In the genomic region with DNA sequence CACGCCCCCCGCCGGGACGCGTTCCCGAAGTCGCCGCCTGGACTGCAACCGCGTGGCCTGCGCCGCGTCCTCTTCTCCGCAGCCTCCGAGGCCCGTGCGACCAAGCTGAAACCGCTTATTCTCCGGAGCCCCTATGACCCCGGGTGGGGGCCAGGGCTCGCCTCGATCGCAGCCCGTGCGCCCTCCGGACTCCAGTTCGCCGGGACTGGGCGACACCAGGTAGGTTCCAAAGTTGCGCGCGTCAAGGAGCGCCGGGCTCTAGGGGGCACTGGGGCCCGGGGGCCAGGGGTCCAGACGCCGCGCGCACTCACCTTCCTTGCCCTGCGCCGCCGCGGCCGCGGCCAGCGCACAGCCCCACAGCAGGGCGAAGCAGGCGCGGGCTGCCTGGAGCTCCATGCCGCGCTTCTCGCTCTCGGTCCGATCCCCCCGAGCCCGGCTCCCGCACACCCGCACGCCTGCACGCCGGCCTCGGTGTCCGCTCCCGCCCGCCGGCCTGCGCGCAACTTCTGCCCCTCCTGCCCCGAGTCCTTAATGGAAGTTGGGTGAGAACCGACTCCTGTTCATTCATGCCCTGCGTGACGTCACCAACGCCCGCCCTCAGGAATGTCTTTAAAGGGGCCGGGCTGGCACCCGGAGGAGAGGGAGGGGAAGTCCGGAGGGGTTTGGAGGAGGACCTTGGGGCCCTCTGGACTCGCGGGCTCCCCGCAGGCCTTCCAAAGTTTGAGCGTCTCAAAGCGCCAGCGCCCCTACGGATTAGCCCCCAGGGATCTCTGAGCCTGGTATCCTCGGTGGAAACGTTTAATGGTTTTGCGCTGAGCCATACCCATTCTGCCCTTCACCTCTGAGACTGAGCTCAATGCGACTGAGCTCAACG, we compare ENCODE assay signal across 1 cellular context.
TF ChIP-seq lines count a peak whose summit lies in the region.

A gene (minus strand): TSS at position 533 of the 874 bp plus-strand sequence. CDS start 137 bp downstream, at position 396.

TF ChIP-seq in WTC11, 78 proteins besides CTCF, POLR2A, EP300 and RAD21 (continued from another document and continues in another):
- TF ChIP-seq FOXJ3 (CRISPR knock-in tag; IDR thresholded peaks at IDR 0.05; ENCODE audit: borderline replicate concordance), result no peak
- TF ChIP-seq NFE2L1 (CRISPR knock-in tag; IDR thresholded peaks at IDR 0.05), result no peak
- TF ChIP-seq, protein P1, sequence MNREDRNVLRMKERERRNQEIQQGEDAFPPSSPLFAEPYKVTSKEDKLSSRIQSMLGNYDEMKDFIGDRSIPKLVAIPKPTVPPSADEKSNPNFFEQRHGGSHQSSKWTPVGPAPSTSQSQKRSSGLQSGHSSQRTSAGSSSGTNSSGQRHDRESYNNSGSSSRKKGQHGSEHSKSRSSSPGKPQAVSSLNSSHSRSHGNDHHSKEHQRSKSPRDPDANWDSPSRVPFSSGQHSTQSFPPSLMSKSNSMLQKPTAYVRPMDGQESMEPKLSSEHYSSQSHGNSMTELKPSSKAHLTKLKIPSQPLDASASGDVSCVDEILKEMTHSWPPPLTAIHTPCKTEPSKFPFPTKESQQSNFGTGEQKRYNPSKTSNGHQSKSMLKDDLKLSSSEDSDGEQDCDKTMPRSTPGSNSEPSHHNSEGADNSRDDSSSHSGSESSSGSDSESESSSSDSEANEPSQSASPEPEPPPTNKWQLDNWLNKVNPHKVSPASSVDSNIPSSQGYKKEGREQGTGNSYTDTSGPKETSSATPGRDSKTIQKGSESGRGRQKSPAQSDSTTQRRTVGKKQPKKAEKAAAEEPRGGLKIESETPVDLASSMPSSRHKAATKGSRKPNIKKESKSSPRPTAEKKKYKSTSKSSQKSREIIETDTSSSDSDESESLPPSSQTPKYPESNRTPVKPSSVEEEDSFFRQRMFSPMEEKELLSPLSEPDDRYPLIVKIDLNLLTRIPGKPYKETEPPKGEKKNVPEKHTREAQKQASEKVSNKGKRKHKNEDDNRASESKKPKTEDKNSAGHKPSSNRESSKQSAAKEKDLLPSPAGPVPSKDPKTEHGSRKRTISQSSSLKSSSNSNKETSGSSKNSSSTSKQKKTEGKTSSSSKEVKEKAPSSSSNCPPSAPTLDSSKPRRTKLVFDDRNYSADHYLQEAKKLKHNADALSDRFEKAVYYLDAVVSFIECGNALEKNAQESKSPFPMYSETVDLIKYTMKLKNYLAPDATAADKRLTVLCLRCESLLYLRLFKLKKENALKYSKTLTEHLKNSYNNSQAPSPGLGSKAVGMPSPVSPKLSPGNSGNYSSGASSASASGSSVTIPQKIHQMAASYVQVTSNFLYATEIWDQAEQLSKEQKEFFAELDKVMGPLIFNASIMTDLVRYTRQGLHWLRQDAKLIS (CRISPR knock-in tag; IDR thresholded peaks at IDR 0.05; ENCODE audit: borderline replicate concordance), result 0 out of 2 replicates have a peak, but pooled peaks have one; percentile 23
- no peak for TF ChIP-seq TCF7 (CRISPR knock-in tag; IDR thresholded peaks at IDR 0.05; ENCODE audit: low read depth)
- no peak for TF ChIP-seq NFATC4 (CRISPR knock-in tag; IDR thresholded peaks at IDR 0.05)
- peak; percentile 92 for TF ChIP-seq CREM (CRISPR knock-in tag; IDR thresholded peaks at IDR 0.05)
- TF ChIP-seq JAZF1 (CRISPR knock-in tag; IDR thresholded peaks at IDR 0.05), result no peak
- no peak for TF ChIP-seq RORB (CRISPR knock-in tag; IDR thresholded peaks at IDR 0.05)
- no peak for TF ChIP-seq HMGA2 (CRISPR knock-in tag; IDR thresholded peaks at IDR 0.05)
- TF ChIP-seq GABPB1 (CRISPR knock-in tag; IDR thresholded peaks at IDR 0.05), result no peak
- TF ChIP-seq, protein P2, sequence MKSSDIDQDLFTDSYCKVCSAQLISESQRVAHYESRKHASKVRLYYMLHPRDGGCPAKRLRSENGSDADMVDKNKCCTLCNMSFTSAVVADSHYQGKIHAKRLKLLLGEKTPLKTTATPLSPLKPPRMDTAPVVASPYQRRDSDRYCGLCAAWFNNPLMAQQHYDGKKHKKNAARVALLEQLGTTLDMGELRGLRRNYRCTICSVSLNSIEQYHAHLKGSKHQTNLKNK (CRISPR knock-in tag; IDR thresholded peaks at IDR 0.05), result no peak
- no peak for TF ChIP-seq NR3C1 (CRISPR knock-in tag; conservative IDR thresholded peaks at IDR 0.05; ENCODE audit: low read depth)
- TF ChIP-seq GRHL2 (CRISPR knock-in tag; IDR thresholded peaks at IDR 0.05; ENCODE audit: insufficient replicate concordance, severe bottlenecking), result no peak
- TF ChIP-seq, protein P3, sequence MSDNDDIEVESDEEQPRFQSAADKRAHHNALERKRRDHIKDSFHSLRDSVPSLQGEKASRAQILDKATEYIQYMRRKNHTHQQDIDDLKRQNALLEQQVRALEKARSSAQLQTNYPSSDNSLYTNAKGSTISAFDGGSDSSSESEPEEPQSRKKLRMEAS (CRISPR knock-in tag; IDR thresholded peaks at IDR 0.05), result peak; percentile 76; the same call in 1 of the 2 replicates
- TF ChIP-seq, protein P4, sequence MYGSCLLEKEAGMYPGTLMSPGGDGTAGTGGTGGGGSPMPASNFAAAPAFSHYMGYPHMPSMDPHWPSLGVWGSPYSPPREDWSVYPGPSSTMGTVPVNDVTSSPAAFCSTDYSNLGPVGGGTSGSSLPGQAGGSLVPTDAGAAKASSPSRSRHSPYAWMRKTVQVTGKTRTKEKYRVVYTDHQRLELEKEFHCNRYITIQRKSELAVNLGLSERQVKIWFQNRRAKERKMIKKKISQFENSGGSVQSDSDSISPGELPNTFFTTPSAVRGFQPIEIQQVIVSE (CRISPR knock-in tag; IDR thresholded peaks at IDR 0.05; ENCODE audit: borderline replicate concordance), result no peak
- TF ChIP-seq, protein P5, sequence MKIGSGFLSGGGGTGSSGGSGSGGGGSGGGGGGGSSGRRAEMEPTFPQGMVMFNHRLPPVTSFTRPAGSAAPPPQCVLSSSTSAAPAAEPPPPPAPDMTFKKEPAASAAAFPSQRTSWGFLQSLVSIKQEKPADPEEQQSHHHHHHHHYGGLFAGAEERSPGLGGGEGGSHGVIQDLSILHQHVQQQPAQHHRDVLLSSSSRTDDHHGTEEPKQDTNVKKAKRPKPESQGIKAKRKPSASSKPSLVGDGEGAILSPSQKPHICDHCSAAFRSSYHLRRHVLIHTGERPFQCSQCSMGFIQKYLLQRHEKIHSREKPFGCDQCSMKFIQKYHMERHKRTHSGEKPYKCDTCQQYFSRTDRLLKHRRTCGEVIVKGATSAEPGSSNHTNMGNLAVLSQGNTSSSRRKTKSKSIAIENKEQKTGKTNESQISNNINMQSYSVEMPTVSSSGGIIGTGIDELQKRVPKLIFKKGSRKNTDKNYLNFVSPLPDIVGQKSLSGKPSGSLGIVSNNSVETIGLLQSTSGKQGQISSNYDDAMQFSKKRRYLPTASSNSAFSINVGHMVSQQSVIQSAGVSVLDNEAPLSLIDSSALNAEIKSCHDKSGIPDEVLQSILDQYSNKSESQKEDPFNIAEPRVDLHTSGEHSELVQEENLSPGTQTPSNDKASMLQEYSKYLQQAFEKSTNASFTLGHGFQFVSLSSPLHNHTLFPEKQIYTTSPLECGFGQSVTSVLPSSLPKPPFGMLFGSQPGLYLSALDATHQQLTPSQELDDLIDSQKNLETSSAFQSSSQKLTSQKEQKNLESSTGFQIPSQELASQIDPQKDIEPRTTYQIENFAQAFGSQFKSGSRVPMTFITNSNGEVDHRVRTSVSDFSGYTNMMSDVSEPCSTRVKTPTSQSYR (CRISPR knock-in tag; IDR thresholded peaks at IDR 0.05), result 0 out of 2 replicates have a peak, but pooled peaks have one; percentile 16
- TF ChIP-seq ELF4 (CRISPR knock-in tag; IDR thresholded peaks at IDR 0.05; ENCODE audit: low read depth), result peak; percentile 48; the same call in 1 of the 2 replicates
- TF ChIP-seq, protein P6, sequence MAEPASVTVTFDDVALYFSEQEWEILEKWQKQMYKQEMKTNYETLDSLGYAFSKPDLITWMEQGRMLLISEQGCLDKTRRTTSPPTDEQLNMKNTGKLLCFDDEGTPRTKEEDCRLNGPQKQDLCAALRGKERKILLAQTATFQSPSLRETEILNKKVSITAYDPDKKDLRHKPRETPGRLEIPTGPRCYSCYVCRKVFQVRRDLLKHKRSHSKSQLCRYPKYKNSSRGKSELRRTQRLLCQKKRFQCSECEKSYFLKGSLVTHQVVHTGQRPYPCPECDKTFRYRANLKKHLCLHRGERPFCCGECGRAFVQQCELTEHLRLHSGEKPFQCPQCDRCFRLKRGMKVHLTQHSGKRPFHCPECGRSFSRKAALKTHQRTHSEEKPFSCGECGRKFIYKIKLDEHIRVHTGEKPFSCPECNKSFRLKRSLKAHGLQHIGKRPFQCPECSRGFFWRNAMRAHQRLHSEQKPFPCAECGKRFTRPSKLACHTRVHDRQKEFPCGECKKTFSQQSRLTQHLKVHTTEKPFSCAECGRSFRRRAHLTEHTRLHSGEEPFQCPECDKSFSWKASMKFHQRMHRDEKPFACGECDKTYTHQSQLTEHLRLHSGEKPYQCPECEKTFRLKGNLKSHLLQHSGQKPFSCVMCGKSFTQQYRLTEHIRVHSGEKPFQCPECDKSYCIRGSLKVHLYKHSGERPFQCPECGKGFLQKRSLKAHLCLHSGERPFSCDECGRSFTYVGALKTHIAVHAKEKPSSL (CRISPR knock-in tag; conservative IDR thresholded peaks at IDR 0.05), result no peak
- TF ChIP-seq, protein P7, sequence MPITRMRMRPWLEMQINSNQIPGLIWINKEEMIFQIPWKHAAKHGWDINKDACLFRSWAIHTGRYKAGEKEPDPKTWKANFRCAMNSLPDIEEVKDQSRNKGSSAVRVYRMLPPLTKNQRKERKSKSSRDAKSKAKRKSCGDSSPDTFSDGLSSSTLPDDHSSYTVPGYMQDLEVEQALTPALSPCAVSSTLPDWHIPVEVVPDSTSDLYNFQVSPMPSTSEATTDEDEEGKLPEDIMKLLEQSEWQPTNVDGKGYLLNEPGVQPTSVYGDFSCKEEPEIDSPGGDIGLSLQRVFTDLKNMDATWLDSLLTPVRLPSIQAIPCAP (CRISPR knock-in tag; IDR thresholded peaks at IDR 0.05), result no peak; the same call in 1 of the 2 replicates
- TF ChIP-seq, protein P8, sequence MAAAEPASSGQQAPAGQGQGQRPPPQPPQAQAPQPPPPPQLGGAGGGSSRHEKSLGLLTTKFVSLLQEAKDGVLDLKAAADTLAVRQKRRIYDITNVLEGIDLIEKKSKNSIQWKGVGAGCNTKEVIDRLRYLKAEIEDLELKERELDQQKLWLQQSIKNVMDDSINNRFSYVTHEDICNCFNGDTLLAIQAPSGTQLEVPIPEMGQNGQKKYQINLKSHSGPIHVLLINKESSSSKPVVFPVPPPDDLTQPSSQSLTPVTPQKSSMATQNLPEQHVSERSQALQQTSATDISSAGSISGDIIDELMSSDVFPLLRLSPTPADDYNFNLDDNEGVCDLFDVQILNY (CRISPR knock-in tag; IDR thresholded peaks at IDR 0.05), result no peak
- TF ChIP-seq, protein P9, sequence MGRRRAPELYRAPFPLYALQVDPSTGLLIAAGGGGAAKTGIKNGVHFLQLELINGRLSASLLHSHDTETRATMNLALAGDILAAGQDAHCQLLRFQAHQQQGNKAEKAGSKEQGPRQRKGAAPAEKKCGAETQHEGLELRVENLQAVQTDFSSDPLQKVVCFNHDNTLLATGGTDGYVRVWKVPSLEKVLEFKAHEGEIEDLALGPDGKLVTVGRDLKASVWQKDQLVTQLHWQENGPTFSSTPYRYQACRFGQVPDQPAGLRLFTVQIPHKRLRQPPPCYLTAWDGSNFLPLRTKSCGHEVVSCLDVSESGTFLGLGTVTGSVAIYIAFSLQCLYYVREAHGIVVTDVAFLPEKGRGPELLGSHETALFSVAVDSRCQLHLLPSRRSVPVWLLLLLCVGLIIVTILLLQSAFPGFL (CRISPR knock-in tag; IDR thresholded peaks at IDR 0.05; ENCODE audit: borderline replicate concordance), result no peak
- 0 out of 2 replicates have a peak, but pooled peaks have one; percentile 42 for TF ChIP-seq TEAD4 (CRISPR knock-in tag; IDR thresholded peaks at IDR 0.05)
- TF ChIP-seq, protein P10, sequence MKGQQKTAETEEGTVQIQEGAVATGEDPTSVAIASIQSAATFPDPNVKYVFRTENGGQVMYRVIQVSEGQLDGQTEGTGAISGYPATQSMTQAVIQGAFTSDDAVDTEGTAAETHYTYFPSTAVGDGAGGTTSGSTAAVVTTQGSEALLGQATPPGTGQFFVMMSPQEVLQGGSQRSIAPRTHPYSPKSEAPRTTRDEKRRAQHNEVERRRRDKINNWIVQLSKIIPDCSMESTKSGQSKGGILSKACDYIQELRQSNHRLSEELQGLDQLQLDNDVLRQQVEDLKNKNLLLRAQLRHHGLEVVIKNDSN (CRISPR knock-in tag; IDR thresholded peaks at IDR 0.05), result no peak; the same call in 1 of the 2 replicates
- no peak for TF ChIP-seq FOXP1 (CRISPR knock-in tag; IDR thresholded peaks at IDR 0.05; ENCODE audit: borderline replicate concordance)
- no peak for TF ChIP-seq ZNF671 (CRISPR knock-in tag; IDR thresholded peaks at IDR 0.05)
- no peak for TF ChIP-seq ZNF263 (CRISPR knock-in tag; IDR thresholded peaks at IDR 0.05; ENCODE audit: low read depth)
- TF ChIP-seq CREB1 (CRISPR knock-in tag; IDR thresholded peaks at IDR 0.05), result 0 out of 2 replicates have a peak, but pooled peaks have one; percentile 68
- TF ChIP-seq, protein P11, sequence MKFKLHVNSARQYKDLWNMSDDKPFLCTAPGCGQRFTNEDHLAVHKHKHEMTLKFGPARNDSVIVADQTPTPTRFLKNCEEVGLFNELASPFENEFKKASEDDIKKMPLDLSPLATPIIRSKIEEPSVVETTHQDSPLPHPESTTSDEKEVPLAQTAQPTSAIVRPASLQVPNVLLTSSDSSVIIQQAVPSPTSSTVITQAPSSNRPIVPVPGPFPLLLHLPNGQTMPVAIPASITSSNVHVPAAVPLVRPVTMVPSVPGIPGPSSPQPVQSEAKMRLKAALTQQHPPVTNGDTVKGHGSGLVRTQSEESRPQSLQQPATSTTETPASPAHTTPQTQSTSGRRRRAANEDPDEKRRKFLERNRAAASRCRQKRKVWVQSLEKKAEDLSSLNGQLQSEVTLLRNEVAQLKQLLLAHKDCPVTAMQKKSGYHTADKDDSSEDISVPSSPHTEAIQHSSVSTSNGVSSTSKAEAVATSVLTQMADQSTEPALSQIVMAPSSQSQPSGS (CRISPR knock-in tag; IDR thresholded peaks at IDR 0.05; ENCODE audit: borderline replicate concordance, low read depth), result no peak
- TF ChIP-seq, protein P12, sequence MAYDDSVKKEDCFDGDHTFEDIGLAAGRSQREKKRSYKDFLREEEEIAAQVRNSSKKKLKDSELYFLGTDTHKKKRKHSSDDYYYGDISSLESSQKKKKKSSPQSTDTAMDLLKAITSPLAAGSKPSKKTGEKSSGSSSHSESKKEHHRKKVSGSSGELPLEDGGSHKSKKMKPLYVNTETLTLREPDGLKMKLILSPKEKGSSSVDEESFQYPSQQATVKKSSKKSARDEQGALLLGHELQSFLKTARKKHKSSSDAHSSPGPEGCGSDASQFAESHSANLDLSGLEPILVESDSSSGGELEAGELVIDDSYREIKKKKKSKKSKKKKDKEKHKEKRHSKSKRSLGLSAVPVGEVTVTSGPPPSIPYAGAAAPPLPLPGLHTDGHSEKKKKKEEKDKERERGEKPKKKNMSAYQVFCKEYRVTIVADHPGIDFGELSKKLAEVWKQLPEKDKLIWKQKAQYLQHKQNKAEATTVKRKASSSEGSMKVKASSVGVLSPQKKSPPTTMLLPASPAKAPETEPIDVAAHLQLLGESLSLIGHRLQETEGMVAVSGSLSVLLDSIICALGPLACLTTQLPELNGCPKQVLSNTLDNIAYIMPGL (CRISPR knock-in tag; IDR thresholded peaks at IDR 0.05), result peak; percentile 73
- no peak for TF ChIP-seq NR2C2 (CRISPR knock-in tag; IDR thresholded peaks at IDR 0.05)
- no peak for TF ChIP-seq NR1H2 (CRISPR knock-in tag; IDR thresholded peaks at IDR 0.05)
- no peak for TF ChIP-seq ZNF219 (CRISPR knock-in tag; IDR thresholded peaks at IDR 0.05; ENCODE audit: borderline replicate concordance)
